18 cellular contexts compared by ENCODE assay signal in genomic region chr3:125443923-125444322, GRCh38.
DNase-seq lines count a peak whose midpoint lies in the region; ATAC-seq, FAIRE-seq and TF ChIP-seq lines count a peak whose summit lies in the region.
"Had no signal": no experiment of that assay in that cellular context is flagged by ENCODE, and none has a peak within 500 bp of the region (broad histone marks: within the 10 kb centered on the region; RNA-seq: fewer than 3 reads in every experiment).

No MANE protein-coding gene starts in this region.

- dilution Hi-C loops in keratinocyte (cut with MboI; ENCODE audit: extremely low pct_ligation_motif_present, low sequenced_read_pairs) = no loop called here

- no peak overlapping the region for H3K4me3 ChIP-seq in keratinocyte (ENCODE audit: control insufficient read depth in 2 of 3, extremely low read depth in 1 of 3, insufficient read depth in 2 of 3, low read depth in 1 of 3, low read length in 3 of 3)
- H3K4me3 ChIP-seq in mesendoderm (ENCODE audit: low read length) = no peak overlapping the region
- H3K4me3 ChIP-seq in MM.1S (ENCODE audit: low read length) = no peak overlapping the region
- H3K4me3 ChIP-seq: gastroesophageal sphincter, PC-9 had no signal

- no peak overlapping the region for H4K5ac ChIP-seq in mesendoderm (ENCODE audit: low read length)

- peaks cover 5% of the 10 kb centered on the region for H3K9me3 Mint-ChIP-seq in activated CD4-positive, alpha-beta T cell treated with anti-CD3 and anti-CD28 coated beads for 36 hours (ENCODE audit: low read depth)
- peaks cover 4% of the 10 kb centered on the region for H3K9me3 Mint-ChIP-seq in nephron progenitor cell

- H3K79me2 ChIP-seq in keratinocyte (ENCODE audit: control insufficient read depth, insufficient read depth, low read length) (no peaks in the 10 kb centered on the region), mesendoderm (ENCODE audit: control insufficient read depth, insufficient read depth, low read length) (no peaks in the 10 kb centered on the region), MM.1S (ENCODE audit: low read length) (no peaks in the 10 kb centered on the region)

- ATAC-seq in activated CD4-positive, alpha-beta T cell treated with anti-CD3 and anti-CD28 coated beads for 36 hours = no peak
- ATAC-seq: gastroesophageal sphincter had no signal

- peaks cover 26% of the 10 kb centered on the region for H3K36me3 Mint-ChIP-seq in activated CD4-positive, alpha-beta T cell treated with anti-CD3 and anti-CD28 coated beads for 36 hours (ENCODE audit: low read depth)
- H3K36me3 Mint-ChIP-seq in nephron progenitor cell (ENCODE audit: low read depth) = peaks cover 29% of the 10 kb centered on the region

- no peak overlapping the region for H3K18ac ChIP-seq in mesendoderm (ENCODE audit: low read length)

- TF ChIP-seq CTCF in keratinocyte (optimal IDR thresholded peaks at IDR 0.05 in 1 of 3, IDR thresholded peaks at IDR 0.05 in 1 of 3, conservative IDR thresholded peaks at IDR 0.05 in 1 of 3; ENCODE audit: extremely low read depth in 1 of 3, insufficient read depth in 2 of 3, low read length in 3 of 3) = no peak
- no peak for TF ChIP-seq CTCF in MM.1S (IDR thresholded peaks at IDR 0.05; ENCODE audit: low read length)
- TF ChIP-seq CTCF in nephron progenitor cell (IDR thresholded peaks at IDR 0.05) = no peak

- H4K20me1 ChIP-seq in keratinocyte (ENCODE audit: control insufficient read depth, extremely low read depth, insufficient read depth, low read length) (no peaks in the 10 kb centered on the region), MM.1S (ENCODE audit: insufficient read depth, low read length) (no peaks in the 10 kb centered on the region)

- H3K36me3 ChIP-seq in keratinocyte (ENCODE audit: control insufficient read depth in 2 of 2, extremely low read depth in 1 of 2, insufficient read depth in 2 of 2, low read length in 2 of 2) (no peaks in the 10 kb centered on the region), mesendoderm (ENCODE audit: control insufficient read depth, insufficient read depth, low read length) (peaks cover 1% of the 10 kb centered on the region), MM.1S (replicated peaks; ENCODE audit: insufficient read depth, low read length) (no peaks in the 10 kb centered on the region)

- no peak overlapping the region for H2AK5ac ChIP-seq in mesendoderm (ENCODE audit: low read length)

- H3K27me3 Mint-ChIP-seq in activated CD4-positive, alpha-beta T cell treated with anti-CD3 and anti-CD28 coated beads for 36 hours = no peaks in the 10 kb centered on the region
- H3K27me3 Mint-ChIP-seq in nephron progenitor cell (ENCODE audit: low read depth, poor library complexity) = no peaks in the 10 kb centered on the region
- H3K27me3 Mint-ChIP-seq: CD4-positive, CD25-positive, alpha-beta regulatory T cell had no signal

- H2BK120ac ChIP-seq in mesendoderm (ENCODE audit: low read depth, low read length) = no peak overlapping the region

- H3K27me3 ChIP-seq in keratinocyte (ENCODE audit: control insufficient read depth, extremely low read depth, insufficient read depth, low read length) = no peaks in the 10 kb centered on the region
- no peaks in the 10 kb centered on the region for H3K27me3 ChIP-seq in mesendoderm (ENCODE audit: insufficient read depth, low read length, poor library complexity)
- H3K27me3 ChIP-seq in MM.1S (replicated peaks; ENCODE audit: insufficient read depth, low read length) = no peaks in the 10 kb centered on the region
- H3K27me3 ChIP-seq: gastroesophageal sphincter had no signal

- DNase-seq in AG08396 (ENCODE audit: low spot score) = peak; percentile 33
- DNase-seq in LHCN-M2 (ENCODE audit: low read depth) = peak; percentile 51
- peak; percentile 13 for DNase-seq in astrocyte of the hippocampus (ENCODE audit: low read depth, low spot score)
- peak; percentile 48 for DNase-seq in keratinocyte (ENCODE audit: low read depth, low spot score)
- DNase-seq in activated CD4-positive, alpha-beta T cell treated with anti-CD3 and anti-CD28 coated beads for 36 hours = no peak
- DNase-seq in mesendoderm = no peak
- no peak for DNase-seq in MM.1S
- no peak for DNase-seq in nephron progenitor cell
- DNase-seq: activated CD4-positive, CD25-positive, alpha-beta regulatory T cell treated with anti-CD3 and anti-CD28 coated beads, Interleukin-2, amount 50 U/mL, for 72 hours; CD4-positive, CD25-positive, alpha-beta regulatory T cell; cortex of kidney; GDM1; GOT3; PC-9; stimulated activated naive CD4-positive, alpha-beta T cell treated with Interleukin-2 at 50 U/mL for 16 hours; T-helper 1 cell had no signal

- no peak overlapping the region for H3K4me2 ChIP-seq in keratinocyte (ENCODE audit: control insufficient read depth, extremely low read depth, insufficient read depth, low read depth, low read length)
- H3K4me2 ChIP-seq in mesendoderm (ENCODE audit: low read length) = no peak overlapping the region
- no peak overlapping the region for H3K4me2 ChIP-seq in MM.1S (ENCODE audit: low read depth, low read length)
- H3K4me2 ChIP-seq: PC-9 had no signal

- no peaks in the 10 kb centered on the region for H3K4me1 Mint-ChIP-seq in activated CD4-positive, alpha-beta T cell treated with anti-CD3 and anti-CD28 coated beads for 36 hours
- H3K4me1 Mint-ChIP-seq in nephron progenitor cell = no peaks in the 10 kb centered on the region
- H3K4me1 Mint-ChIP-seq: CD4-positive, CD25-positive, alpha-beta regulatory T cell had no signal

- no CpG with 5 or more reads among the region's 1 CpG for WGBS in mesendoderm (ENCODE audit: extremely low coverage, insufficient coverage, low lambda C conversion rate)

- POLR2A ChIA-PET in activated CD4-positive, alpha-beta T cell treated with anti-CD3 and anti-CD28 coated beads for 36 hours (lab: Charles Lee) = no interaction called here

- no peak overlapping the region for H3K27ac Mint-ChIP-seq in activated CD4-positive, alpha-beta T cell treated with anti-CD3 and anti-CD28 coated beads for 36 hours
- no peak overlapping the region for H3K27ac Mint-ChIP-seq in nephron progenitor cell
- H3K27ac Mint-ChIP-seq: CD4-positive, CD25-positive, alpha-beta regulatory T cell had no signal

- no peak for FAIRE-seq in keratinocyte (lab: Jason Lieb, UNC)
- FAIRE-seq: islet of Langerhans had no signal

- H3F3A ChIP-seq in MM.1S (ENCODE audit: insufficient read depth, low read length) = no peaks in the 10 kb centered on the region

- H3K4ac ChIP-seq in mesendoderm (ENCODE audit: low read depth, low read length) = no peak overlapping the region

- H3K23ac ChIP-seq in mesendoderm (ENCODE audit: low read length) = no peak overlapping the region

- intact Hi-C loops in activated CD4-positive, alpha-beta T cell treated with anti-CD3 and anti-CD28 coated beads for 36 hours (cut with DNase I, micrococcal nuclease) = no loop called here

- H3K9me2 ChIP-seq in MM.1S (replicated peaks; ENCODE audit: insufficient read depth, low read length) = no peaks in the 10 kb centered on the region

- no peak overlapping the region for H3K56ac ChIP-seq in mesendoderm (ENCODE audit: low read length)

- H3K9ac ChIP-seq in keratinocyte (ENCODE audit: control insufficient read depth, extremely low read depth, insufficient read depth, low read length) (no peak overlapping the region), mesendoderm (ENCODE audit: low read length) (no peak overlapping the region), MM.1S (ENCODE audit: low read length) (no peak overlapping the region)

- H2AFZ ChIP-seq in keratinocyte (ENCODE audit: control insufficient read depth, low read length) = no peak overlapping the region
- H2AFZ ChIP-seq in MM.1S (ENCODE audit: low read length) = no peak overlapping the region
- H2AFZ ChIP-seq: PC-9 had no signal

- H3K9me3 ChIP-seq in keratinocyte (ENCODE audit: control insufficient read depth, low read depth, low read length) (no peaks in the 10 kb centered on the region), MM.1S (replicated peaks; ENCODE audit: insufficient read depth, low read length) (no peaks in the 10 kb centered on the region)

- H3K4me1 ChIP-seq in keratinocyte (ENCODE audit: control insufficient read depth, extremely low read depth, insufficient read depth, low read length) (peaks cover 12% of the 10 kb centered on the region), mesendoderm (ENCODE audit: control insufficient read depth, low read depth, low read length) (no peaks in the 10 kb centered on the region), MM.1S (ENCODE audit: low read length) (no peaks in the 10 kb centered on the region)

- H2BK5ac ChIP-seq in mesendoderm (ENCODE audit: low read length) = no peak overlapping the region

- no peak overlapping the region for H3K4me3 Mint-ChIP-seq in activated CD4-positive, alpha-beta T cell treated with anti-CD3 and anti-CD28 coated beads for 36 hours
- no peak overlapping the region for H3K4me3 Mint-ChIP-seq in nephron progenitor cell
- H3K4me3 Mint-ChIP-seq: CD4-positive, CD25-positive, alpha-beta regulatory T cell had no signal

- H3K9me1 ChIP-seq in keratinocyte (ENCODE audit: control insufficient read depth, extremely low read depth, insufficient read depth, low read length) = no peaks in the 10 kb centered on the region

- CTCF ChIA-PET in activated CD4-positive, alpha-beta T cell treated with anti-CD3 and anti-CD28 coated beads for 36 hours (lab: Charles Lee) = interaction anchor here (0.7 kb wide), 1 partner anchor 500 kb away, joined by 4 read pairs; no protein-coding TSS in a partner anchor

- H3K79me1 ChIP-seq in mesendoderm (ENCODE audit: low read length) = no peaks in the 10 kb centered on the region

- H3K27ac ChIP-seq in keratinocyte (ENCODE audit: control insufficient read depth, insufficient read depth, low read length) = no peak overlapping the region
- no peak overlapping the region for H3K27ac ChIP-seq in mesendoderm (ENCODE audit: low read depth, low read length)
- no peak overlapping the region for H3K27ac ChIP-seq in MM.1S (ENCODE audit: low read length)
- H3K27ac ChIP-seq: gastroesophageal sphincter, PC-9 had no signal

- no peak overlapping the region for H2BK15ac ChIP-seq in mesendoderm (replicated peaks; ENCODE audit: low read depth)

- H4K8ac ChIP-seq in mesendoderm (ENCODE audit: low read depth, low read length) = no peak overlapping the region

Comparison
In these comparisons a context has a peak if more than half of its experiments do, and no peak if none do; other contexts are left out.
1. DNase-seq: peak in AG08396 (single experiment), LHCN-M2 (single experiment), astrocyte of the hippocampus (single experiment) and keratinocyte (single experiment); none in activated CD4-positive, alpha-beta T cell treated with anti-CD3 and anti-CD28 coated beads for 36 hours (single experiment), mesendoderm (single experiment), MM.1S (single experiment) and nephron progenitor cell (single experiment).